ENCODE assay signal across 1 cellular context in the genomic region with DNA sequence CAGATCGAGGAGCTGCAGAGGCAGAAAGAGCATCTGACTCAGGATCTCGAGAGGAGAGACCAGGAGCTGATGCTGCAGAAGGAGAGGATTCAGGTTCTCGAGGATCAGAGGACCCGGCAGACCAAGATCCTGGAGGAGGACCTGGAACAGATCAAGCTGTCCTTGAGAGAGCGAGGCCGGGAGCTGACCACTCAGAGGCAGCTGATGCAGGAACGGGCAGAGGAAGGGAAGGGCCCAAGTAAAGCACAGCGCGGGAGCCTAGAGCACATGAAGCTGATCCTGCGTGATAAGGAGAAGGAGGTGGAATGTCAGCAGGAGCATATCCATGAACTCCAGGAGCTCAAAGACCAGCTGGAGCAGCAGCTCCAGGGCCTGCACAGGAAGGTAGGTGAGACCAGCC.
TF ChIP-seq lines count a peak whose summit lies in the region.

No MANE protein-coding gene starts in this region.

TF ChIP-seq in GM12878, 131 proteins besides CTCF, POLR2A, EP300 and RAD21:
- TF ChIP-seq TCF7 (IDR thresholded peaks at IDR 0.05; ENCODE audit: borderline replicate concordance), result no peak
- no peak for TF ChIP-seq TBL1XR1 (IDR thresholded peaks at IDR 0.05; ENCODE audit: low read depth, low read length)
- TF ChIP-seq, protein P1, sequence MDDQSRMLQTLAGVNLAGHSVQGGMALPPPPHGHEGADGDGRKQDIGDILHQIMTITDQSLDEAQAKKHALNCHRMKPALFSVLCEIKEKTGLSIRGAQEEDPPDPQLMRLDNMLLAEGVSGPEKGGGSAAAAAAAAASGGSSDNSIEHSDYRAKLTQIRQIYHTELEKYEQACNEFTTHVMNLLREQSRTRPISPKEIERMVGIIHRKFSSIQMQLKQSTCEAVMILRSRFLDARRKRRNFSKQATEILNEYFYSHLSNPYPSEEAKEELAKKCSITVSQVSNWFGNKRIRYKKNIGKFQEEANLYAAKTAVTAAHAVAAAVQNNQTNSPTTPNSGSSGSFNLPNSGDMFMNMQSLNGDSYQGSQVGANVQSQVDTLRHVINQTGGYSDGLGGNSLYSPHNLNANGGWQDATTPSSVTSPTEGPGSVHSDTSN (IDR thresholded peaks at IDR 0.05; ENCODE audit: insufficient replicate concordance, low read depth, low read length), result no peak
- no peak for TF ChIP-seq CBFB (IDR thresholded peaks at IDR 0.05; ENCODE audit: low read depth)
- TF ChIP-seq NFIC (IDR thresholded peaks at IDR 0.05; ENCODE audit: low read depth, low read length), result no peak
- no peak for TF ChIP-seq NBN (IDR thresholded peaks at IDR 0.05)
- TF ChIP-seq FOXM1 (IDR thresholded peaks at IDR 0.05; ENCODE audit: low read depth, low read length), result no peak
- TF ChIP-seq ELK1 (IDR thresholded peaks at IDR 0.05; ENCODE audit: low read depth, low read length), result no peak
- TF ChIP-seq LARP7 (IDR thresholded peaks at IDR 0.05), result no peak
- TF ChIP-seq WRNIP1 (IDR thresholded peaks at IDR 0.05; ENCODE audit: borderline replicate concordance, low read depth, low read length), result no peak
- TF ChIP-seq MEF2B (IDR thresholded peaks at IDR 0.05; ENCODE audit: partially characterized antibody, poor library complexity, severe bottlenecking), result no peak
- TF ChIP-seq, protein P2, sequence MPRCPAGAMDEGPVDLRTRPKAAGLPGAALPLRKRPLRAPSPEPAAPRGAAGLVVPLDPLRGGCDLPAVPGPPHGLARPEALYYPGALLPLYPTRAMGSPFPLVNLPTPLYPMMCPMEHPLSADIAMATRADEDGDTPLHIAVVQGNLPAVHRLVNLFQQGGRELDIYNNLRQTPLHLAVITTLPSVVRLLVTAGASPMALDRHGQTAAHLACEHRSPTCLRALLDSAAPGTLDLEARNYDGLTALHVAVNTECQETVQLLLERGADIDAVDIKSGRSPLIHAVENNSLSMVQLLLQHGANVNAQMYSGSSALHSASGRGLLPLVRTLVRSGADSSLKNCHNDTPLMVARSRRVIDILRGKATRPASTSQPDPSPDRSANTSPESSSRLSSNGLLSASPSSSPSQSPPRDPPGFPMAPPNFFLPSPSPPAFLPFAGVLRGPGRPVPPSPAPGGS (IDR thresholded peaks at IDR 0.05; ENCODE audit: borderline replicate concordance, insufficient read depth, low read depth, low read length, poor library complexity, severe bottlenecking), result no peak
- no peak for TF ChIP-seq TCF12 (IDR thresholded peaks at IDR 0.05; ENCODE audit: low read depth, low read length)
- no peak for TF ChIP-seq MLLT1 (IDR thresholded peaks at IDR 0.05)
- no peak for TF ChIP-seq TARDBP (IDR thresholded peaks at IDR 0.05; ENCODE audit: borderline replicate concordance)
